8 cellular contexts compared by ENCODE assay signal in genomic region chr17:28948342-28948741, GRCh38. TPM values are rescaled to one million over a fixed set of nuclear protein-coding genes. Genes with fewer than 3 reads are reported as not detected.
DNase-seq lines count a peak whose midpoint lies in the region; ATAC-seq and TF ChIP-seq lines count a peak whose summit lies in the region.

No MANE protein-coding gene starts in this region.

- H3K4me2 ChIP-seq in Loucy (ENCODE audit: low read depth, low read length, poor library complexity, severe bottlenecking) = peak overlapping the region; percentile 87

- peak overlapping the region; percentile 97 for H3K4me3 Mint-ChIP-seq in nephron progenitor cell

- peak overlapping the region; percentile 89 for H3K9ac ChIP-seq in Loucy (ENCODE audit: low read depth, low read length, poor library complexity, severe bottlenecking)

- H3K27me3 Mint-ChIP-seq in nephron progenitor cell (ENCODE audit: low read depth, poor library complexity) = no peaks in the 10 kb centered on the region

- no peaks in the 10 kb centered on the region for H3K9me3 ChIP-seq in Loucy (ENCODE audit: insufficient read depth, low read depth, low read length)

- intact Hi-C loops in dorsolateral prefrontal cortex (cut with DNase I) = loop anchor here in 1 of 2 donors (2.0 kb wide), 1 partner anchor 222 kb away; the partner anchor contains the start of gene TLCD1

- ATAC-seq in GM18505 (IDR thresholded peaks at IDR 0.05; ENCODE audit: unreplicated experiment) = no peak

- H3K4me1 Mint-ChIP-seq in nephron progenitor cell = peaks cover 31% of the 10 kb centered on the region

- peaks cover 79% of the 10 kb centered on the region for H3K79me2 ChIP-seq in Loucy (ENCODE audit: insufficient read depth, low read length)

- CTCF ChIA-PET in BJ (lab: Yijun Ruan, JAX) = interaction anchor here (0.7 to 2.9 kb wide), 3 partner anchors 39 to 221 kb away, joined by 3 to 20 read pairs (median 7); partner anchors contain the start of genes NEK8 and TLCD1

- peaks cover 82% of the 10 kb centered on the region for H4K20me1 ChIP-seq in Loucy (ENCODE audit: insufficient read depth, low read length, poor library complexity, severe bottlenecking)

- peaks cover 36% of the 10 kb centered on the region for H3K36me3 Mint-ChIP-seq in nephron progenitor cell (ENCODE audit: low read depth)

- no peak for DNase-seq in BJ (ENCODE audit: low read depth)
- DNase-seq in dorsolateral prefrontal cortex = no peak
- DNase-seq in nephron progenitor cell = no peak
- DNase-seq in NCI-H2171 (lab: John Stamatoyannopoulos, UW) = no peak
- DNase-seq in GM03348 (ENCODE audit: low spot score) = no peak
- DNase-seq in activated CD4-positive, alpha-beta T cell treated with anti-CD3 and anti-CD28 coated beads for 4 hours = no peak

- TF ChIP-seq CTCF in BJ (IDR thresholded peaks at IDR 0.05; ENCODE audit: insufficient read depth, low read depth, low read length) (no peak), Loucy (conservative IDR thresholded peaks at IDR 0.05; ENCODE audit: low read length) (no peak), dorsolateral prefrontal cortex (IDR thresholded peaks at IDR 0.05 in 54 of 56, conservative IDR thresholded peaks at IDR 0.05 in 2 of 56; ENCODE audit: low read depth in 1 of 56, partially characterized antibody in 56 of 56) (no peak), nephron progenitor cell (IDR thresholded peaks at IDR 0.05) (no peak)

- H3K9me3 Mint-ChIP-seq in nephron progenitor cell = no peaks in the 10 kb centered on the region

- TF ChIP-seq POLR2A in GM18505 (IDR thresholded peaks at IDR 0.05; ENCODE audit: borderline replicate concordance, extremely low read depth, insufficient read depth, insufficient read length) = no peak

- no peak overlapping the region for H2AFZ ChIP-seq in Loucy (ENCODE audit: low read length)

- H3F3A ChIP-seq in Loucy (ENCODE audit: low read depth) = no peaks in the 10 kb centered on the region

- peak overlapping the region; percentile 93 for H3K27ac Mint-ChIP-seq in nephron progenitor cell

- H3K4me3 ChIP-seq in BJ (ENCODE audit: low read depth, low read length) (peak overlapping the region; percentile 75), Loucy (ENCODE audit: low read length, poor library complexity, severe bottlenecking) (peak overlapping the region; percentile 94), dorsolateral prefrontal cortex (peak overlapping the region; percentile 70 to 99 (median 87))

- H3K27me3 ChIP-seq in BJ (ENCODE audit: control insufficient read depth, insufficient read depth, low read length) = no peaks in the 10 kb centered on the region
- H3K27me3 ChIP-seq in Loucy (ENCODE audit: insufficient read depth, low read length, poor library complexity, severe bottlenecking) = no peaks in the 10 kb centered on the region
- H3K27me3 ChIP-seq in dorsolateral prefrontal cortex = no peaks in the 10 kb centered on the region

- H3K27ac ChIP-seq in dorsolateral prefrontal cortex = peak overlapping the region; percentile 72 to 100 (median 96)

- H3K9me2 ChIP-seq in Loucy (replicated peaks; ENCODE audit: low read depth, low read length) = no peaks in the 10 kb centered on the region

- POLR2A ChIA-PET in BJ (lab: Charles Lee) = no interaction called here

- H3K36me3 ChIP-seq in BJ (ENCODE audit: control insufficient read depth, insufficient read depth, low read length) = no peaks in the 10 kb centered on the region
- H3K36me3 ChIP-seq in Loucy (ENCODE audit: insufficient read depth, low read length) = peaks cover 10% of the 10 kb centered on the region; the same call in 1 of the 2 replicates

- peaks cover 40% of the 10 kb centered on the region for H3K4me1 ChIP-seq in Loucy (ENCODE audit: insufficient read depth, low read length, poor library complexity, severe bottlenecking)

RNA-seq across cellular contexts. Expression of gene PHF12, which starts 3.0 kb away (rescaled TPM):
- polyA plus RNA-seq in BJ (2011; rRNA removed) = 10.4 and 16.5 TPM in 2 replicates
- 40.5 and 42.1 TPM in 2 replicates for polyA minus RNA-seq in BJ (2011; rRNA and poly(A)+ RNA removed)
- 10 to 100 TPM; 32.6 to 65.4 (median 44.1) TPM for total RNA-seq in dorsolateral prefrontal cortex

RNA-seq across cellular contexts. Expression of gene DHRS13, which starts 45.5 kb away (rescaled TPM):
- polyA plus RNA-seq in BJ (2011; rRNA removed) = 2.1 and 2.8 TPM in 2 replicates
- 1.2 and 1.9 TPM in 2 replicates for polyA minus RNA-seq in BJ (2011; rRNA and poly(A)+ RNA removed)
- 10 to 100 TPM in 61 of 120 experiments, 1 to 10 TPM in 59; 5.9 to 22.5 (median 10.1) TPM for total RNA-seq in dorsolateral prefrontal cortex

RNA-seq across cellular contexts. Expression of gene FLOT2, which starts 50.8 kb away (rescaled TPM):
- polyA plus RNA-seq in BJ (2011; rRNA removed) = 62.2 and 86.0 TPM in 2 replicates
- polyA minus RNA-seq in BJ (2011; rRNA and poly(A)+ RNA removed) = 51.7 and 63.2 TPM in 2 replicates
- total RNA-seq in dorsolateral prefrontal cortex = 100 to 1,000 TPM in 84 of 120 experiments, 10 to 100 TPM in 36; 50.7 to 182 (median 108) TPM

RNA-seq across cellular contexts. Expression of gene SEZ6, which starts 57.5 kb away (rescaled TPM):
- polyA plus RNA-seq in BJ (2011; rRNA removed) = not detected in 2 replicates
- polyA minus RNA-seq in BJ (2011; rRNA and poly(A)+ RNA removed) = not detected in 2 replicates
- total RNA-seq in dorsolateral prefrontal cortex = 10 to 100 TPM; 10.5 to 57.6 (median 32.5) TPM
